In genomic region chr14:34971381-34971780, GRCh38 we compare ENCODE assay signal across 27 cellular contexts. TPM values are rescaled to one million over a fixed set of nuclear protein-coding genes. Genes with fewer than 3 reads are reported as not detected.
DNase-seq lines count a peak whose midpoint lies in the region; ATAC-seq, FAIRE-seq and TF ChIP-seq lines count a peak whose summit lies in the region.
"Had no signal": no experiment of that assay in that cellular context is flagged by ENCODE, and none has a peak within 500 bp of the region (broad histone marks: within the 10 kb centered on the region; RNA-seq: fewer than 3 reads in every experiment).

No MANE protein-coding gene starts in this region.

- CTCF ChIA-PET in HepG2 (lab: Yijun Ruan, JAX; ENCODE audit: low intra/inter-chr PET ratio, low total read pairs) = no interaction called here

- no peak for TF ChIP-seq POLR2A in HepG2 (IDR thresholded peaks at IDR 0.05; ENCODE audit: insufficient read depth in 1 of 2, low read depth in 2 of 2, low read length in 2 of 2)
- no peak for TF ChIP-seq POLR2A in sigmoid colon (IDR thresholded peaks at IDR 0.05)

- H3K79me2 ChIP-seq in astrocyte (ENCODE audit: insufficient read depth, low read length) = peaks cover 21% of the 10 kb centered on the region
- H3K79me2 ChIP-seq in HepG2 (ENCODE audit: insufficient read depth, low read length) = peaks cover 59% of the 10 kb centered on the region

- no peak for TF ChIP-seq EP300 in HepG2 (IDR thresholded peaks at IDR 0.05; ENCODE audit: low read depth in 2 of 2, low read length in 2 of 2)
- TF ChIP-seq EP300 in HepG2 (CRISPR knock-in tag; IDR thresholded peaks at IDR 0.05; ENCODE audit: borderline replicate concordance) = no peak
- no peak for TF ChIP-seq EP300 in sigmoid colon (IDR thresholded peaks at IDR 0.05)

- H3K9me3 ChIP-seq in astrocyte (ENCODE audit: insufficient read depth, low read depth, low read length) = no peaks in the 10 kb centered on the region
- H3K9me3 ChIP-seq in HepG2 (ENCODE audit: low read length) = no peaks in the 10 kb centered on the region
- H3K9me3 ChIP-seq in sigmoid colon = no peaks in the 10 kb centered on the region
- H3K9me3 ChIP-seq: HAP-1, heart right ventricle, left ventricle myocardium inferior had no signal

- no peak for ATAC-seq in activated T-cell treated with anti-CD3 and anti-CD28 coated beads, Interleukin-2, amount 50 U/mL, for 72 hours (replicated peaks in 1 of 2)
- ATAC-seq in HG02763 (IDR thresholded peaks at IDR 0.05; ENCODE audit: unreplicated experiment) = no peak
- no peak for ATAC-seq in HepG2
- ATAC-seq: heart right ventricle had no signal

- DNase-seq in AG08395 (ENCODE audit: low spot score) (peak; percentile 58), HCEC 1CT (peak; percentile 79), astrocyte (ENCODE audit: low read depth) (peak; percentile 36), foreskin fibroblast (peak; percentile 47 to 73), HepG2 (ENCODE audit: low spot score) (no peak), sigmoid colon (no peak)
- no peak for DNase-seq in activated T-cell treated with anti-CD3 and anti-CD28 coated beads, Interleukin-2, amount 50 U/mL, for 72 hours
- DNase-seq: cortex of kidney; heart right ventricle; KBM-7; left ventricle myocardium inferior; NCI-H1436 treated with DMSO at 0.1 percent for 48 hours; SHP77; stimulated activated CD4-positive, alpha-beta T cell treated with anti-CD3 and anti-CD28 coated beads, Interleukin-1b, Interleukin-23, amount 100 ng/mL, for 48 hours; substantia nigra; T-helper 1 cell had no signal

- FAIRE-seq in astrocyte (lab: Jason Lieb, UNC) (no peak), HepG2 (lab: Jason Lieb, UNC) (no peak)
- FAIRE-seq: D721Med, GM18507, urothelium cell line had no signal

- H3K4me3 ChIP-seq in astrocyte (ENCODE audit: insufficient read depth, low read depth, low read length) (no peak overlapping the region), foreskin fibroblast (ENCODE audit: low read depth in 1 of 2, low read length in 2 of 2) (no peak overlapping the region), HepG2 (replicated peaks in 1 of 3; ENCODE audit: insufficient read depth in 1 of 3, low read depth in 2 of 3, low read length in 3 of 3) (no peak overlapping the region), sigmoid colon (no peak overlapping the region)
- H3K4me3 ChIP-seq: HAP-1, heart right ventricle, left ventricle myocardium inferior, neural progenitor cell, skin epidermis had no signal

- in situ Hi-C loops in HepG2 (cut with HindIII; ENCODE audit: extremely low pct_ligation_motif_present, low pct_unique_long_range_greater_than_20kb) = no loop called here

- TF ChIP-seq CTCF in astrocyte (IDR thresholded peaks at IDR 0.05; ENCODE audit: insufficient read depth, low read depth, low read length) (no peak), foreskin fibroblast (IDR thresholded peaks at IDR 0.05; ENCODE audit: low read depth, low read length) (no peak), HepG2 (CRISPR knock-in tag; IDR thresholded peaks at IDR 0.05) (no peak), sigmoid colon (IDR thresholded peaks at IDR 0.05) (no peak)

- no peak overlapping the region for H3K4me3 Mint-ChIP-seq in astrocyte (ENCODE audit: unreplicated experiment)
- H3K4me3 Mint-ChIP-seq in activated T-cell treated with anti-CD3 and anti-CD28 coated beads, Interleukin-2, amount 50 U/mL, for 72 hours = no peak overlapping the region
- H3K4me3 Mint-ChIP-seq: activated naive CD4-positive, alpha-beta T cell treated with anti-CD3 and anti-CD28 coated beads, Interleukin-2, amount 50 U/mL, for 24 hours; brain; neural progenitor cell had no signal

- POLR2A ChIA-PET in HepG2 (lab: Yijun Ruan, JAX) = interaction anchor here (3.2 kb wide), 1 partner anchor 10 kb away, joined by 30 read pairs; the partner anchor contains the start of gene SRP54

- TF ChIP-seq RAD21 in HepG2 (CRISPR knock-in tag; IDR thresholded peaks at IDR 0.05) = no peak

- no TSS peak for BruUV-seq in HepG2 (replicated peaks; lab: Mats Ljungman, UMichigan)

- H3K36me3 ChIP-seq in astrocyte (ENCODE audit: insufficient read depth, low read length) (peaks cover 1% of the 10 kb centered on the region), HepG2 (replicated peaks in 1 of 2; ENCODE audit: control insufficient read depth in 1 of 2, insufficient read depth in 2 of 2, low read length in 2 of 2) (peaks cover 13 to 55% of the 10 kb centered on the region in 2 experiments), sigmoid colon (peaks cover 0 to 19% (median 0%) of the 10 kb centered on the region in 4 donors)
- H3K36me3 ChIP-seq: neural progenitor cell had no signal

- H3K4me1 Mint-ChIP-seq in astrocyte (ENCODE audit: low read depth, unreplicated experiment) = peaks cover 6% of the 10 kb centered on the region
- H3K4me1 Mint-ChIP-seq in activated T-cell treated with anti-CD3 and anti-CD28 coated beads, Interleukin-2, amount 50 U/mL, for 72 hours (ENCODE audit: low read depth) = peaks cover 41% of the 10 kb centered on the region
- H3K4me1 Mint-ChIP-seq: brain, neural progenitor cell had no signal

- no peaks in the 10 kb centered on the region for H3K27me3 Mint-ChIP-seq in astrocyte (ENCODE audit: low read depth, unreplicated experiment)
- H3K27me3 Mint-ChIP-seq in activated T-cell treated with anti-CD3 and anti-CD28 coated beads, Interleukin-2, amount 50 U/mL, for 72 hours (ENCODE audit: low read depth) = no peaks in the 10 kb centered on the region
- H3K27me3 Mint-ChIP-seq: activated naive CD4-positive, alpha-beta T cell treated with anti-CD3 and anti-CD28 coated beads, Interleukin-2, amount 50 U/mL, for 24 hours; brain; progenitor cell of endocrine pancreas had no signal

- H2AFZ ChIP-seq in astrocyte (ENCODE audit: low read depth, low read length) = no peak overlapping the region
- H2AFZ ChIP-seq in HepG2 (ENCODE audit: low read length) = no peak overlapping the region
- H2AFZ ChIP-seq: neural progenitor cell had no signal

- H4K20me1 ChIP-seq in astrocyte (ENCODE audit: insufficient read depth, low read length) = no peaks in the 10 kb centered on the region
- peaks cover 7% of the 10 kb centered on the region; the same call in 1 of the 2 replicates for H4K20me1 ChIP-seq in HepG2 (ENCODE audit: insufficient read depth, low read length)

- H3K9me3 Mint-ChIP-seq in astrocyte (ENCODE audit: unreplicated experiment) = no peaks in the 10 kb centered on the region
- no peaks in the 10 kb centered on the region for H3K9me3 Mint-ChIP-seq in activated T-cell treated with anti-CD3 and anti-CD28 coated beads, Interleukin-2, amount 50 U/mL, for 72 hours
- H3K9me3 Mint-ChIP-seq: activated naive CD4-positive, alpha-beta T cell treated with anti-CD3 and anti-CD28 coated beads, Interleukin-2, amount 50 U/mL, for 24 hours; brain; neural progenitor cell had no signal

- H3K36me3 Mint-ChIP-seq in astrocyte (ENCODE audit: low read depth, unreplicated experiment) = peaks cover 5% of the 10 kb centered on the region
- peaks cover 0 to 9% of the 10 kb centered on the region in 2 donors for H3K36me3 Mint-ChIP-seq in activated T-cell treated with anti-CD3 and anti-CD28 coated beads, Interleukin-2, amount 50 U/mL, for 72 hours (ENCODE audit: insufficient read depth in 2 of 2)

- H3K4me1 ChIP-seq in astrocyte (ENCODE audit: insufficient read depth, low read length) (peaks cover 11% of the 10 kb centered on the region), HepG2 (ENCODE audit: insufficient read depth, low read length) (0 out of 2 replicates have a peak, but pooled peaks cover 4% of the 10 kb centered on the region), sigmoid colon (no peaks in the 10 kb centered on the region)
- H3K4me1 ChIP-seq: HAP-1, heart right ventricle, neural progenitor cell had no signal

- H3K9ac ChIP-seq in astrocyte (ENCODE audit: low read length) (no peak overlapping the region), HepG2 (ENCODE audit: insufficient read depth, low read depth, low read length) (no peak overlapping the region)
- H3K9ac ChIP-seq: neural progenitor cell had no signal

- H3K27ac ChIP-seq in astrocyte (ENCODE audit: low read depth, low read length) (peak overlapping the region; percentile 45), HepG2 (ENCODE audit: extremely low read length, insufficient read depth, low read length) (no peak overlapping the region), sigmoid colon (no peak overlapping the region)
- H3K27ac ChIP-seq: C4-2B, heart right ventricle, left ventricle myocardium inferior, neural progenitor cell, skin epidermis had no signal

- no peaks in the 10 kb centered on the region for H3K27me3 ChIP-seq in astrocyte (ENCODE audit: insufficient read depth, low read length)
- H3K27me3 ChIP-seq in HepG2 (ENCODE audit: control insufficient read depth in 1 of 2, insufficient read depth in 2 of 2, low read length in 2 of 2) = no peaks in the 10 kb centered on the region
- no peaks in the 10 kb centered on the region for H3K27me3 ChIP-seq in sigmoid colon
- H3K27me3 ChIP-seq: heart right ventricle, neural progenitor cell had no signal

- H3K4me2 ChIP-seq in astrocyte (ENCODE audit: low read length) (peak overlapping the region; percentile 65), HepG2 (ENCODE audit: low read depth, low read length) (no peak overlapping the region)
- H3K4me2 ChIP-seq: neural progenitor cell had no signal

- H3K27ac Mint-ChIP-seq in astrocyte (ENCODE audit: unreplicated experiment) = no peak overlapping the region
- no peak overlapping the region for H3K27ac Mint-ChIP-seq in activated T-cell treated with anti-CD3 and anti-CD28 coated beads, Interleukin-2, amount 50 U/mL, for 72 hours
- H3K27ac Mint-ChIP-seq: neural progenitor cell, progenitor cell of endocrine pancreas had no signal

- intact Hi-C loops in HepG2 (cut with micrococcal nuclease; ENCODE audit: unreplicated experiment) = no loop called here
- intact Hi-C loops in sigmoid colon (cut with DNase I) = no loop called here

RNA-seq across cellular contexts. Expression of gene SRP54, which starts 11.4 kb away (rescaled TPM):
- total RNA-seq in astrocyte (74.0 and 81.3 TPM in 2 replicates), HepG2 (2016; rRNA removed; fragmentation: Illumina TruSeq; extraction: Trizol) (207 and 297 TPM in 2 replicates), sigmoid colon (10 to 100 TPM; 29.9 to 36.1 (median 34.6) TPM)
- 10 to 100 TPM; 81.6 to 84.3 TPM for total RNA-seq in activated T-cell treated with anti-CD3 and anti-CD28 coated beads, Interleukin-2, amount 50 U/mL, for 72 hours
- 26.1 and 28.6 TPM in 2 replicates for total RNA-seq in HepG2 (2016; cell fraction: cytosol; rRNA removed; fragmentation: Illumina TruSeq; extraction: Trizol; ENCODE audit: low read depth)
- total RNA-seq in HepG2 (2016; cell fraction: insoluble cytoplasmic fraction; rRNA removed; fragmentation: Illumina TruSeq; extraction: Trizol) = 210 and 295 TPM in 2 replicates
- total RNA-seq in HepG2 (2016; cell fraction: membrane; rRNA removed; fragmentation: Illumina TruSeq; extraction: Trizol) = 41.2 and 50.0 TPM in 2 replicates
- total RNA-seq in HepG2 (2016; cell fraction: nucleus; rRNA removed; fragmentation: Illumina TruSeq; extraction: Trizol) = 128 and 142 TPM in 2 replicates
- polyA plus RNA-seq in HepG2 (2011; rRNA removed) (36.0 and 42.2 TPM in 2 replicates), sigmoid colon (10 to 100 TPM; 31.9 to 35.6 (median 33.0) TPM)
- 45.2 and 47.0 TPM in 2 replicates for polyA plus RNA-seq in HepG2 (2011; cell fraction: cytosol; rRNA removed)
- 62.5 and 64.9 TPM in 2 replicates for polyA plus RNA-seq in HepG2 (2011; cell fraction: nucleus; rRNA removed)
- 101 and 113 TPM in 2 replicates for polyA plus RNA-seq in HepG2 (2012)
- polyA plus RNA-seq in HepG2 (2016; cell fraction: cytosol; fragmentation: Illumina TruSeq; extraction: Trizol; ENCODE audit: low read depth) = 7.5 and 9.1 TPM in 2 replicates
- 244 and 260 TPM in 2 replicates for polyA plus RNA-seq in HepG2 (2016; cell fraction: insoluble cytoplasmic fraction; fragmentation: Illumina TruSeq; extraction: Trizol; ENCODE audit: low read depth)
- polyA plus RNA-seq in HepG2 (2016; cell fraction: membrane; fragmentation: Illumina TruSeq; extraction: Trizol; ENCODE audit: low read depth) = 15.4 and 17.7 TPM in 2 replicates
- polyA plus RNA-seq in HepG2 (2016; cell fraction: nucleus; fragmentation: Illumina TruSeq; extraction: Trizol; ENCODE audit: insufficient read depth, low read depth) = 152 and 167 TPM in 2 replicates
- 25.4 and 57.6 TPM in 2 replicates for polyA minus RNA-seq in HepG2 (2011; rRNA and poly(A)+ RNA removed; ENCODE audit: low replicate concordance)
- 60.0 and 62.4 TPM in 2 replicates for polyA minus RNA-seq in HepG2 (2011; cell fraction: cytosol; rRNA and poly(A)+ RNA removed)
- polyA minus RNA-seq in HepG2 (2011; cell fraction: nucleus; rRNA and poly(A)+ RNA removed) = 159 TPM in 2 replicates

Comparison
In these comparisons a context has a peak if more than half of its experiments do, and no peak if none do; other contexts are left out.
1. DNase-seq: peak in AG08395 (single experiment), HCEC 1CT (single experiment), astrocyte (single experiment) and foreskin fibroblast (2 of 2); none in activated T-cell treated with anti-CD3 and anti-CD28 coated beads, Interleukin-2, amount 50 U/mL, for 72 hours (0 of 2), HepG2 (single experiment) and sigmoid colon (single experiment).